In the genomic region with DNA sequence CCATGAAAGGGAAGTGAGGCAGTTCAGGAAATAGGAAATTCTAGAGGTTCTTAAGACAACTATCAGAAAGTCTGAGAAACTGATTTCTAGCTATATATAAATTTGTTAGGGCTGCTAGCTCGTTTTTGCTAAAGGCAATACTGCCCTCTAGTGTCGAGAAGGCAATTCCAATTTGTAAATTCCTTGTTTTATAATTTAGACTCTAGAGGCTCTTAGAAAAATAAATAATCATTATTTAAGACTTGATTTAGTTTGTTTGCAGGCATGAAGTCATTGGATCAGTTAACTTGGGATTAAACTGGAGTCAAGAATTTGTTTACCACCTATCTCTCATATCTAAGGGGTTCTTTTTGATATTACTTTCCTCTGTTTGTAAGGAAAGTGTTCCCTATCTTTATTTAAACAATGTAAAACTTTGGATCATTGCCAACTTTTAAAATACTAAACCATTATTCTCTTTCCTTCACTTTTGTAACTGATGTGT, we compare ENCODE assay signal across 8 cellular contexts.
DNase-seq lines count a peak whose midpoint lies in the region; ATAC-seq and TF ChIP-seq lines count a peak whose summit lies in the region.

No MANE protein-coding gene starts in this region.

- peak; percentile 32; the same call in 1 of the 2 replicates for TF ChIP-seq CTCF in HEK293 (tag by site-specific recombination; IDR thresholded peaks at IDR 0.05)
- TF ChIP-seq CTCF in foreskin keratinocyte (conservative IDR thresholded peaks at IDR 0.05) = peak; percentile 88
- TF ChIP-seq CTCF in psoas muscle (IDR thresholded peaks at IDR 0.05) = peak; percentile 85

- H3K27me3 ChIP-seq in foreskin keratinocyte (no peaks in the 10 kb centered on the region), psoas muscle (ENCODE audit: insufficient read depth in 3 of 3, low read length in 2 of 3) (no peaks in the 10 kb centered on the region)

- POLR2A ChIA-PET in HEK293 (lab: Yijun Ruan, JAX) = no interaction called here

- intact Hi-C loops in psoas muscle (cut with DNase I) = loop anchor here (1.0 to 10.0 kb wide), 7 partner anchors 64 to 1179 kb away; partner anchors contain the start of gene ACVR2A (in 1 of the 2)

- H3K27ac ChIP-seq in HEK293 (ENCODE audit: extremely low read depth, low read depth, low read length) (no peak overlapping the region), foreskin keratinocyte (no peak overlapping the region), psoas muscle (no peak overlapping the region)

- CTCF ChIA-PET in HEK293 (lab: Yijun Ruan, JAX) = interaction anchor here (0.7 to 3.8 kb wide), 10 partner anchors 8 to 1177 kb away, joined by 3 to 17 read pairs (median 4); no protein-coding TSS in a partner anchor

- no peaks in the 10 kb centered on the region for H3K36me3 ChIP-seq in HEK293 (ENCODE audit: control insufficient read depth in 2 of 2, insufficient read depth in 1 of 2, low read length in 2 of 2)
- H3K36me3 ChIP-seq in psoas muscle (ENCODE audit: insufficient read depth in 1 of 2, low read depth in 1 of 2) = peaks cover 0 to 7% of the 10 kb centered on the region in 2 donors

- ATAC-seq in foreskin keratinocyte (peak; percentile 38), psoas muscle (peak; percentile 40 to 84 (median 60)), HG03045 (IDR thresholded peaks at IDR 0.05; ENCODE audit: unreplicated experiment) (no peak), HG02885 (IDR thresholded peaks at IDR 0.05; ENCODE audit: poor library complexity, unreplicated experiment) (no peak)

- peak; percentile 36 for DNase-seq in DMS153 (lab: John Stamatoyannopoulos, UW)
- peak; percentile 31 to 78 for DNase-seq in NCI-H446 (lab: John Stamatoyannopoulos, UW)
- DNase-seq in activated CD4-positive, alpha-beta T cell treated with anti-CD3 and anti-CD28 coated beads, Interleukin-2, amount 50 U/mL, for 1 hour = peak; percentile 7
- DNase-seq in foreskin keratinocyte = peak in 1 of 2 donors; percentile 39
- no peak for DNase-seq in psoas muscle

- H3K4me1 ChIP-seq in HEK293 (ENCODE audit: control insufficient read depth, insufficient read depth, low read length) = peaks cover 16% of the 10 kb centered on the region
- H3K4me1 ChIP-seq in foreskin keratinocyte = peaks cover 3% of the 10 kb centered on the region
- H3K4me1 ChIP-seq in psoas muscle = peaks cover 4% of the 10 kb centered on the region

- WGBS in psoas muscle, 3 donors = 0 to 1% (median 0%) methylated on average over 2 of the region's 2 CpGs

- H3K9me3 ChIP-seq in HEK293 (ENCODE audit: control insufficient read depth, insufficient read depth, low read depth, low read length) (no peaks in the 10 kb centered on the region), psoas muscle (no peaks in the 10 kb centered on the region)

- no peak overlapping the region for H3K4me3 ChIP-seq in HEK293 (ENCODE audit: low read depth, low read length)
- no peak overlapping the region for H3K4me3 ChIP-seq in psoas muscle

TF ChIP-seq in HEK293, 187 proteins besides CTCF, POLR2A, EP300 and RAD21:
- TF ChIP-seq ZNF530 (tag by site-specific recombination; IDR thresholded peaks at IDR 0.05; ENCODE audit: low read depth) = no peak
- TF ChIP-seq TCF7L2 (IDR thresholded peaks at IDR 0.05; ENCODE audit: borderline replicate concordance, low read depth, low read length) = no peak
- peak; percentile 72 for TF ChIP-seq ZNF654 (tag by site-specific recombination; IDR thresholded peaks at IDR 0.05; ENCODE audit: low read depth)
- no peak for TF ChIP-seq ZBTB8A (tag by site-specific recombination; IDR thresholded peaks at IDR 0.05)
- 0 out of 2 replicates have a peak, but pooled peaks have one; percentile 22 for TF ChIP-seq ZNF660 (tag by site-specific recombination; IDR thresholded peaks at IDR 0.05)

Comparison
In these comparisons a context has a peak if more than half of its experiments do, and no peak if none do; other contexts are left out.
1. DNase-seq: peak in DMS153 (single experiment), NCI-H446 (2 of 2) and activated CD4-positive, alpha-beta T cell treated with anti-CD3 and anti-CD28 coated beads, Interleukin-2, amount 50 U/mL, for 1 hour (single experiment); none in psoas muscle (0 of 2).
2. CTCF ChIP-seq: peak in every context shown above with its lines; median percentile 88 in foreskin keratinocyte; 85 in psoas muscle; 32 in HEK293.
3. ATAC-seq: peak in foreskin keratinocyte (single experiment) and psoas muscle (4 of 4); none in HG03045 (single experiment) and HG02885 (single experiment).